ENCODE assay signal across 25 cellular contexts in the genomic region with DNA sequence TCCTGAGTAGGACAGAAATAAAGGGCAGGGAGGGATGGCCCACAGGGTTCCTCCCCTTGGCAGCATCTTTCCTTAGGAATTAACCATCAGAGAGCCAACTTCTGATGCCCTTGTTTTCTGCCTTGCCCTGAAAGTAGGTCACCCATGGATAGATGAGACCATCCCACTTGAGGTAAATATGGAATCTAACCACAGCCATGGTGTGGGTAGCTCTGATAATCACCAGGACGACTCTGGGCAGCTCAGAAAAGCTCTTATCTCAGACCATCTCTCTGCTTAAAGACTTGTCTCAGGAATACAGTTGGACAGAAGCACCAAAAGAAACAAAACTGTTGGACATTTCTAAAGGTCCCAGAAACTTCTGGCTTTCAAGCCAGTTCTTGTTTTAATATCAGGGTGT.
"Had no signal": no experiment of that assay in that cellular context is flagged by ENCODE, and none has a peak within 500 bp of the region (broad histone marks: within the 10 kb centered on the region; RNA-seq: fewer than 3 reads in every experiment).

No MANE protein-coding gene starts in this region.

- H3K4me1 Mint-ChIP-seq: activated B cell treated with CpG ODN at 0.5 μM for 24 hours; activated T-helper 17 cell treated with anti-CD3 and anti-CD28 coated beads, Interleukin-2, amount 50 U/mL, for 72 hours; central memory CD8-positive, alpha-beta T cell had no signal

- H3K36me3 ChIP-seq: brain microvascular endothelial cell, WERI-Rb-1 had no signal

- H3K27ac ChIP-seq: brain microvascular endothelial cell, coronary artery, WERI-Rb-1 had no signal

- H3K27me3 ChIP-seq: brain microvascular endothelial cell, dorsolateral prefrontal cortex had no signal

- H3K9me3 Mint-ChIP-seq: activated B cell treated with CpG ODN at 0.5 μM for 24 hours; activated CD8-positive, alpha-beta T cell treated with anti-CD3 and anti-CD28 coated beads for 36 hours; activated T-helper 17 cell treated with anti-CD3 and anti-CD28 coated beads, Interleukin-2, amount 50 U/mL, for 72 hours; endodermal cell had no signal

- H3K36me3 Mint-ChIP-seq: activated naive CD8-positive, alpha-beta T cell had no signal

- H3K27me3 Mint-ChIP-seq: activated B cell treated with CpG ODN at 0.5 μM for 24 hours; activated CD8-positive, alpha-beta T cell treated with anti-CD3 and anti-CD28 coated beads for 36 hours; activated naive CD8-positive, alpha-beta T cell; activated T-helper 17 cell treated with anti-CD3 and anti-CD28 coated beads, Interleukin-2, amount 50 U/mL, for 72 hours; central memory CD8-positive, alpha-beta T cell; dendritic cell treated with granulocyte-macrophage colony-stimulating factor and Interleukin-4, amounts not matched to agents 40 ng/mL and 50 ng/mL, for 4 days had no signal

- ATAC-seq: activated CD4-positive, CD25-positive, alpha-beta regulatory T cell treated with anti-CD3 and anti-CD28 coated beads, Interleukin-2, amount 50 U/mL, for 24 hours; activated CD8-positive, alpha-beta T cell treated with anti-CD3 and anti-CD28 coated beads for 36 hours; activated T-cell treated with anti-CD3 and anti-CD28 coated beads, Interleukin-2, amount 50 U/mL, for 4 hours; activated T-helper 17 cell treated with anti-CD3 and anti-CD28 coated beads, Interleukin-2, amount 50 U/mL, for 72 hours had no signal

- H3K4me3 Mint-ChIP-seq: activated B cell treated with CpG ODN at 0.5 μM for 24 hours; activated CD8-positive, alpha-beta T cell treated with anti-CD3 and anti-CD28 coated beads for 36 hours; activated naive CD8-positive, alpha-beta T cell; activated T-cell treated with anti-CD3 and anti-CD28 coated beads, Interleukin-2, amount 50 U/mL, for 4 hours; activated T-helper 17 cell treated with anti-CD3 and anti-CD28 coated beads, Interleukin-2, amount 50 U/mL, for 72 hours; central memory CD8-positive, alpha-beta T cell; dendritic cell treated with granulocyte-macrophage colony-stimulating factor and Interleukin-4, amounts not matched to agents 40 ng/mL and 50 ng/mL, for 4 days; endodermal cell had no signal

- H3K27ac Mint-ChIP-seq: activated B cell treated with CpG ODN at 0.5 μM for 24 hours; activated CD8-positive, alpha-beta T cell treated with anti-CD3 and anti-CD28 coated beads for 36 hours; activated naive CD8-positive, alpha-beta T cell; activated T-helper 17 cell treated with anti-CD3 and anti-CD28 coated beads, Interleukin-2, amount 50 U/mL, for 72 hours; dendritic cell treated with granulocyte-macrophage colony-stimulating factor and Interleukin-4, amounts not matched to agents 40 ng/mL and 50 ng/mL, for 4 days; endodermal cell had no signal

- DNase-seq: activated B cell treated with CpG ODN at 0.5 μM for 24 hours; activated CD4-positive, alpha-beta T cell treated with anti-CD3 and anti-CD28 coated beads for 48 hours; activated CD4-positive, alpha-beta T cell treated with anti-CD3 and anti-CD28 coated beads, Interleukin-2, amount 50 U/mL, for 1 hour; activated CD4-positive, alpha-beta T cell treated with anti-CD3 and anti-CD28 coated beads, Interleukin-2, amount 50 U/mL, for 48 hours; activated CD8-positive, alpha-beta memory T cell treated with anti-CD3 and anti-CD28 coated beads for 24 hours; activated CD8-positive, alpha-beta T cell treated with anti-CD3 and anti-CD28 coated beads for 36 hours; activated effector memory CD4-positive, alpha-beta T cell treated with Interleukin-2 at 50 U/mL for 16 hours; activated gamma-delta T cell treated with Interleukin-2 at 50 U/mL for 16 hours; activated naive CD4-positive, alpha-beta T cell treated with anti-CD3 and anti-CD28 coated beads, Interleukin-2, amount 50 U/mL, for 16 hours; activated naive CD4-positive, alpha-beta T cell treated with Interleukin-2 at 50 U/mL for 16 hours; activated T-cell treated with anti-CD3 and anti-CD28 coated beads, Interleukin-2, amount 50 U/mL, for 4 hours; amniotic stem cell; brain microvascular endothelial cell; dorsolateral prefrontal cortex; effector memory CD4-positive, alpha-beta T cell; endodermal cell; foreskin fibroblast; T-helper 2 cell; WERI-Rb-1 had no signal

- H3K4me3 ChIP-seq: coronary artery, dorsolateral prefrontal cortex had no signal
